1 cellular context compared by ENCODE assay signal in genomic region chr7:108533712-108534111, GRCh38.
TF ChIP-seq lines count a peak whose summit lies in the region.

No MANE protein-coding gene starts in this region.

TF ChIP-seq in HepG2, 621 proteins besides CTCF, POLR2A, EP300 and RAD21:
- TF ChIP-seq ZNF296 (CRISPR knock-in tag; conservative IDR thresholded peaks at IDR 0.05) (no peak), HNRNPK (IDR thresholded peaks at IDR 0.05; ENCODE audit: low read depth, low read length, poor library complexity, severe bottlenecking) (peak; percentile 88)
